In the genomic region with DNA sequence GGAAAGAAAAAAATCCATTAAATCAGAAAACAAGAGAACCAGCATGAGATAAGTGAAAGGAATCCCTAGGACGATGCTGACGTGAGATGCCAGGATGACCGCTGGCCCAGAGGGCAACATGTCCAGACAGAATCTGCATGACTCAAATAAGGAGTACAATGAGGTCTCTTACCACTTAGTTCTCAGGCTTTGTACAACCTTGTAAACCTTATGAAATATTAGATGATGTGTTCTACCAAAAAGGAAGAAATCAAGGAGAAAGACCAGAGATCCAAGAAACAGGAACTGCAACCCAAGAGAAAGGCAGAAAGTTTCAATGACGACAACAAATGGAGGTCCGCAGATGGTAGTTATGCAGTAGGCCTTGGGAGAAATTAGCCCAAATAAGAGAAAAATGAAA, we compare ENCODE assay signal across 1 cellular context.
TF ChIP-seq lines count a peak whose summit lies in the region.

No MANE protein-coding gene starts in this region.

TF ChIP-seq in IMR-90, 13 proteins besides CTCF, POLR2A, EP300 and RAD21:
- TF ChIP-seq NFE2L2 (IDR thresholded peaks at IDR 0.05; ENCODE audit: low read depth, low read length) (no peak), BHLHE40 (IDR thresholded peaks at IDR 0.05; ENCODE audit: low read depth, low read length) (no peak), MXI1 (IDR thresholded peaks at IDR 0.05; ENCODE audit: borderline replicate concordance, low read depth, low read length) (no peak), MAZ (IDR thresholded peaks at IDR 0.05; ENCODE audit: borderline replicate concordance, low read depth, low read length) (no peak), RFX5 (IDR thresholded peaks at IDR 0.05; ENCODE audit: low read depth, low read length) (no peak), CEBPB (IDR thresholded peaks at IDR 0.05; ENCODE audit: low read depth, low read length) (no peak), RCOR1 (IDR thresholded peaks at IDR 0.05; ENCODE audit: insufficient replicate concordance, low read length) (no peak), MAFK (IDR thresholded peaks at IDR 0.05; ENCODE audit: low read depth, low read length) (no peak)
- TF ChIP-seq, protein P1, sequence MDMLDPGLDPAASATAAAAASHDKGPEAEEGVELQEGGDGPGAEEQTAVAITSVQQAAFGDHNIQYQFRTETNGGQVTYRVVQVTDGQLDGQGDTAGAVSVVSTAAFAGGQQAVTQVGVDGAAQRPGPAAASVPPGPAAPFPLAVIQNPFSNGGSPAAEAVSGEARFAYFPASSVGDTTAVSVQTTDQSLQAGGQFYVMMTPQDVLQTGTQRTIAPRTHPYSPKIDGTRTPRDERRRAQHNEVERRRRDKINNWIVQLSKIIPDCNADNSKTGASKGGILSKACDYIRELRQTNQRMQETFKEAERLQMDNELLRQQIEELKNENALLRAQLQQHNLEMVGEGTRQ (IDR thresholded peaks at IDR 0.05; ENCODE audit: low read depth, low read length) = no peak
TF ChIP-seq in IMR-90: peak in this region for 0.
